16 cellular contexts compared by ENCODE assay signal in the genomic region with DNA sequence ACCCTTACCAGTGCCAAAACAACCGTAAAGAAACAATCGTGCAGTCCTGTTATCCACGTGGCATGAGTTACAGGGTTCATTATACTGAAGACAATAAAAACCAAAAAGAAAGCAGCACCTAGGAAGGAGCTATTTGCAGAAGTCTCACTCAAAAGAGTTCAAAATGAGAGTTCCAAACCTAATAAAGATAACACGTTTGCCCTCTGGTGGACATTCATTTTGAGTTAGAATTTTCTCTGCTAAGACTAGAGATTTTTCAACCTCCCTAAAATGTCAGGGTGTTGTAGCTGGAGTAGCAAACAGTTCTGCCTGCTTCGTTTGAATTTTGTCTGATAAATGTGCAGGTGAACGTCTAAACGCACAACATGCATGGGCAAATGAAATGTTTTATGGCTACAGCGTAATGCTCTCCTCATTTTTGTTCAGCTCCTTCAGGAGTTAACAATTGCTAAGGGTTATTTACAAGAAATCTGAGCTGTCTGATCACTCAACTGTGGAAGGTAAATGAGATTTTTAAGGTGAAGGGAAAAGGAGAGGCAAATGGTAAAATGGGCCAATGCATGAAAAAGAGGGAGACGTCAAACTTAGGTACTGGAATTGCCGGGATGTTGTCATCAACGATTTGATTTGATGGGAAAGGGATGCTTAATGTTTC.
DNase-seq lines count a peak whose midpoint lies in the region; ATAC-seq, FAIRE-seq and TF ChIP-seq lines count a peak whose summit lies in the region.
"Had no signal": no experiment of that assay in that cellular context is flagged by ENCODE, and none has a peak within 500 bp of the region (broad histone marks: within the 10 kb centered on the region; RNA-seq: fewer than 3 reads in every experiment).

No MANE protein-coding gene starts in this region.

- POLR2A ChIA-PET in activated CD4-positive, alpha-beta memory T cell treated with anti-CD3 and anti-CD28 coated beads, Interleukin-2, amount 10 ng/mL, durations not matched to agents 7 days and 5 days (lab: Charles Lee), result no interaction called here

- FAIRE-seq in bronchial epithelial cell (lab: Jason Lieb, UNC), result no peak
- FAIRE-seq: pancreas had no signal

- CTCF ChIA-PET in activated CD4-positive, alpha-beta memory T cell treated with anti-CD3 and anti-CD28 coated beads, Interleukin-2, amount 10 ng/mL, durations not matched to agents 7 days and 5 days (lab: Charles Lee), result no interaction called here

- ATAC-seq in HG03469 (IDR thresholded peaks at IDR 0.05; ENCODE audit: unreplicated experiment) (no peak), GM21528 (IDR thresholded peaks at IDR 0.05; ENCODE audit: low FRiP score, unreplicated experiment) (no peak), left ventricle myocardium superior (no peak)
- ATAC-seq: activated T-helper 17 cell treated with anti-CD3 and anti-CD28 coated beads, Interleukin-2, amount 50 U/mL, for 72 hours; pancreas had no signal

- H3K27ac Mint-ChIP-seq in nephron progenitor cell, result no peak overlapping the region
- H3K27ac Mint-ChIP-seq in activated CD4-positive, alpha-beta memory T cell treated with anti-CD3 and anti-CD28 coated beads, Interleukin-2, amount 10 ng/mL, durations not matched to agents 7 days and 5 days, result no peak overlapping the region
- H3K27ac Mint-ChIP-seq: activated CD4-positive, alpha-beta T cell treated with anti-CD3 and anti-CD28 coated beads, Interleukin-2, amount 10 ng/mL, durations not matched to agents 7 days and 5 days; activated T-helper 17 cell treated with anti-CD3 and anti-CD28 coated beads, Interleukin-2, amount 50 U/mL, for 72 hours had no signal

- TF ChIP-seq CTCF in bronchial epithelial cell (IDR thresholded peaks at IDR 0.05; ENCODE audit: insufficient read depth, low read length, severe bottlenecking) (no peak), nephron progenitor cell (IDR thresholded peaks at IDR 0.05) (peak; percentile 28)

- peaks cover 65% of the 10 kb centered on the region for H3K4me1 Mint-ChIP-seq in nephron progenitor cell
- no peaks in the 10 kb centered on the region for H3K4me1 Mint-ChIP-seq in activated CD4-positive, alpha-beta memory T cell treated with anti-CD3 and anti-CD28 coated beads, Interleukin-2, amount 10 ng/mL, durations not matched to agents 7 days and 5 days
- H3K4me1 Mint-ChIP-seq: activated CD4-positive, alpha-beta T cell treated with anti-CD3 and anti-CD28 coated beads, Interleukin-2, amount 10 ng/mL, durations not matched to agents 7 days and 5 days; activated T-helper 17 cell treated with anti-CD3 and anti-CD28 coated beads, Interleukin-2, amount 50 U/mL, for 72 hours had no signal

- H3K27me3 Mint-ChIP-seq in nephron progenitor cell (ENCODE audit: low read depth, poor library complexity), result peaks cover 3% of the 10 kb centered on the region
- no peaks in the 10 kb centered on the region for H3K27me3 Mint-ChIP-seq in activated CD4-positive, alpha-beta memory T cell treated with anti-CD3 and anti-CD28 coated beads, Interleukin-2, amount 10 ng/mL, durations not matched to agents 7 days and 5 days
- H3K27me3 Mint-ChIP-seq: activated CD4-positive, alpha-beta T cell treated with anti-CD3 and anti-CD28 coated beads, Interleukin-2, amount 10 ng/mL, durations not matched to agents 7 days and 5 days; activated T-helper 17 cell treated with anti-CD3 and anti-CD28 coated beads, Interleukin-2, amount 50 U/mL, for 72 hours had no signal

- peak; percentile 86 for DNase-seq in DMS79 treated with DMSO at 0.1 percent for 48 hours (lab: John Stamatoyannopoulos, UW)
- peak; percentile 52 for DNase-seq in NCI-H2227 (lab: John Stamatoyannopoulos, UW; ENCODE audit: unreplicated experiment)
- DNase-seq in bronchial epithelial cell (ENCODE audit: low read depth), result peak; percentile 0
- DNase-seq in nephron progenitor cell, result no peak
- no peak for DNase-seq in activated CD4-positive, alpha-beta memory T cell treated with anti-CD3 and anti-CD28 coated beads, Interleukin-2, amount 10 ng/mL, durations not matched to agents 7 days and 5 days
- no peak for DNase-seq in left ventricle myocardium superior
- DNase-seq: activated CD4-positive, alpha-beta T cell treated with anti-CD3 and anti-CD28 coated beads, Interleukin-2, amount 10 ng/mL, durations not matched to agents 7 days and 5 days; BE2C; erythroblast; hippocampal formation; pancreas; stimulated activated CD4-positive, alpha-beta T cell treated with anti-CD3 and anti-CD28 coated beads, Interleukin-1b, Interleukin-23, amount 100 ng/mL, for 48 hours had no signal

- H3K4me3 ChIP-seq in bronchial epithelial cell (ENCODE audit: low read depth, low read length), result no peak overlapping the region
- H3K4me3 ChIP-seq: lung, pancreas had no signal

- H3K36me3 Mint-ChIP-seq in nephron progenitor cell (ENCODE audit: low read depth), result no peaks in the 10 kb centered on the region
- H3K36me3 Mint-ChIP-seq in activated CD4-positive, alpha-beta memory T cell treated with anti-CD3 and anti-CD28 coated beads, Interleukin-2, amount 10 ng/mL, durations not matched to agents 7 days and 5 days (ENCODE audit: low read depth), result no peaks in the 10 kb centered on the region

- H3K9me3 Mint-ChIP-seq in nephron progenitor cell, result peaks cover 4% of the 10 kb centered on the region
- H3K9me3 Mint-ChIP-seq in activated CD4-positive, alpha-beta memory T cell treated with anti-CD3 and anti-CD28 coated beads, Interleukin-2, amount 10 ng/mL, durations not matched to agents 7 days and 5 days, result peaks cover 19% of the 10 kb centered on the region
- H3K9me3 Mint-ChIP-seq: activated CD4-positive, alpha-beta T cell treated with anti-CD3 and anti-CD28 coated beads, Interleukin-2, amount 10 ng/mL, durations not matched to agents 7 days and 5 days had no signal

- H3K27me3 ChIP-seq in bronchial epithelial cell (ENCODE audit: control insufficient read depth, insufficient read depth, low read length), result no peaks in the 10 kb centered on the region
- H3K27me3 ChIP-seq: BE2C had no signal

- intact Hi-C loops in left ventricle myocardium superior (cut with micrococcal nuclease), result no loop called here

- no peaks in the 10 kb centered on the region for H3K36me3 ChIP-seq in bronchial epithelial cell (ENCODE audit: control insufficient read depth, insufficient read depth, low read length)
- H3K36me3 ChIP-seq: BE2C, pancreas had no signal

- peak overlapping the region; percentile 0 for H3K4me3 Mint-ChIP-seq in nephron progenitor cell
- no peak overlapping the region for H3K4me3 Mint-ChIP-seq in activated CD4-positive, alpha-beta memory T cell treated with anti-CD3 and anti-CD28 coated beads, Interleukin-2, amount 10 ng/mL, durations not matched to agents 7 days and 5 days
- H3K4me3 Mint-ChIP-seq: activated CD4-positive, alpha-beta T cell treated with anti-CD3 and anti-CD28 coated beads, Interleukin-2, amount 10 ng/mL, durations not matched to agents 7 days and 5 days; activated T-helper 17 cell treated with anti-CD3 and anti-CD28 coated beads, Interleukin-2, amount 50 U/mL, for 72 hours had no signal

Comparison
In these comparisons a context has a peak if more than half of its experiments do, and no peak if none do; other contexts are left out.
1. DNase-seq: peak in DMS79 treated with DMSO at 0.1 percent for 48 hours (single experiment), NCI-H2227 (single experiment) and bronchial epithelial cell (single experiment); none in nephron progenitor cell (single experiment), activated CD4-positive, alpha-beta memory T cell treated with anti-CD3 and anti-CD28 coated beads, Interleukin-2, amount 10 ng/mL, durations not matched to agents 7 days and 5 days (single experiment) and left ventricle myocardium superior (single experiment).